In genomic region chr19:51681286-51681956, GRCh38 we compare ENCODE assay signal across 1 cellular context.
TF ChIP-seq lines count a peak whose summit lies in the region.

No MANE protein-coding gene starts in this region.

TF ChIP-seq in endothelial cell of umbilical vein, 7 proteins besides CTCF, POLR2A, EP300 and RAD21:
- TF ChIP-seq FOS (IDR thresholded peaks at IDR 0.05; ENCODE audit: borderline replicate concordance, insufficient read depth, low read length) (no peak), JUN (IDR thresholded peaks at IDR 0.05; ENCODE audit: borderline replicate concordance, insufficient read depth, insufficient read length, low read depth) (no peak), MYC (IDR thresholded peaks at IDR 0.05; ENCODE audit: low read depth, low read length) (no peak), EZH2 (IDR thresholded peaks at IDR 0.05; ENCODE audit: borderline replicate concordance, low read depth, low read length, severe bottlenecking) (no peak), POLR2AphosphoS5 (IDR thresholded peaks at IDR 0.05; ENCODE audit: insufficient read depth, low read depth, low read length) (no peak), MAX (IDR thresholded peaks at IDR 0.05; ENCODE audit: insufficient read depth, insufficient read length) (no peak), GATA2 (IDR thresholded peaks at IDR 0.05; ENCODE audit: insufficient read depth, insufficient read length, low read depth, low read length) (no peak)
TF ChIP-seq in endothelial cell of umbilical vein: peak in this region for 0.
